ENCODE assay signal across 37 cellular contexts in the genomic region with DNA sequence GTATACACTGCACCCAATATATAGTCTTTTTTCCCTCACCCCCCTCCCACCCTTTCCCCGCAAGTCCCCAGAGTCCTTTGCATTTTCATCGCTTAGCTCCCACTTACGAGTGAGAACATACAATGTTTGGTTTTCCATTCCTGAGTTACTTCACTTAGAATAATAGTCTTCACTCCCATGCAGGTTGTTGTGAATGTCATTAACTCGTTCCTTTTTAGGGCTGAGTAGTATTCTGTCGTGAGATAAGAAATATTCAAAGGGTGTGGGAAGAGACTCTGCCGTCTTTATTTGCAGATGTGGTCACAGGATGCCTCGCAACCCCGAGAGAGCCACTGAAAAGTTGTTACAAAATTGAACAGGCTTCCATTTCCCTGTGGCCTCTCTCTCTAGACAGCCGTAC.
"Had no signal": no experiment of that assay in that cellular context is flagged by ENCODE, and none has a peak within 500 bp of the region (broad histone marks: within the 10 kb centered on the region; RNA-seq: fewer than 3 reads in every experiment).

No MANE protein-coding gene starts in this region.

- H3K27ac Mint-ChIP-seq: activated naive CD4-positive, alpha-beta T cell treated with anti-CD3 and anti-CD28 coated beads for 36 hours; activated naive CD4-positive, alpha-beta T cell treated with anti-CD3 and anti-CD28 coated beads, Interleukin-2, amount 10 ng/mL, durations not matched to agents 7 days and 5 days; activated naive CD4-positive, alpha-beta T cell treated with anti-CD3 and anti-CD28 coated beads, Interleukin-2, amount 50 U/mL, for 24 hours; activated naive CD4-positive, alpha-beta T cell treated with anti-CD3 and anti-CD28 coated beads, Interleukin-2, amount 50 U/mL, for 72 hours; activated naive CD8-positive, alpha-beta T cell; activated naive CD8-positive, alpha-beta T cell treated with anti-CD3 and anti-CD28 coated beads for 36 hours; activated T-cell treated with anti-CD3 and anti-CD28 coated beads, Interleukin-2, amount 50 U/mL, for 24 hours; activated T-cell treated with anti-CD3 and anti-CD28 coated beads, Interleukin-2, amount 50 U/mL, for 72 hours; activated T-helper 1 cell treated with anti-CD3 and anti-CD28 coated beads, Interleukin-12 subunit alpha, Interleukin-12 subunit beta, Interleukin-2, Interleukin-4 antibody, amounts not matched to agents 30 ng/mL and 10 ng/mL and 1 ng/mL, durations not matched to agents 14 hours and 24 hours and 36 hours; activated T-helper 17 cell treated with anti-CD3 and anti-CD28 coated beads, Interleukin-2, amount 50 U/mL, for 72 hours; activated T-helper 2 cell treated with anti-CD3 and anti-CD28 coated beads, Interferon-gamma antibody, Interleukin-2, Interleukin-4, amounts not matched to agents 10 μg/mL and 5 μg/mL and 100 μg/mL, durations not matched to agents 14 hours and 24 hours and 36 hours; brain had no signal

- H3K4me3 Mint-ChIP-seq: activated naive CD4-positive, alpha-beta T cell treated with anti-CD3 and anti-CD28 coated beads for 36 hours; activated naive CD4-positive, alpha-beta T cell treated with anti-CD3 and anti-CD28 coated beads, Interleukin-2, amount 10 ng/mL, durations not matched to agents 7 days and 5 days; activated naive CD4-positive, alpha-beta T cell treated with anti-CD3 and anti-CD28 coated beads, Interleukin-2, amount 50 U/mL, for 24 hours; activated naive CD8-positive, alpha-beta T cell; activated naive CD8-positive, alpha-beta T cell treated with anti-CD3 and anti-CD28 coated beads for 36 hours; activated T-cell treated with anti-CD3 and anti-CD28 coated beads, Interleukin-2, amount 50 U/mL, for 24 hours; activated T-cell treated with anti-CD3 and anti-CD28 coated beads, Interleukin-2, amount 50 U/mL, for 4 hours; activated T-cell treated with anti-CD3 and anti-CD28 coated beads, Interleukin-2, amount 50 U/mL, for 72 hours; activated T-helper 1 cell treated with anti-CD3 and anti-CD28 coated beads, Interleukin-12 subunit alpha, Interleukin-12 subunit beta, Interleukin-2, Interleukin-4 antibody, amounts not matched to agents 30 ng/mL and 10 ng/mL and 1 ng/mL, durations not matched to agents 14 hours and 24 hours and 36 hours; activated T-helper 17 cell treated with anti-CD3 and anti-CD28 coated beads, Interleukin-2, amount 50 U/mL, for 72 hours; brain; central memory CD8-positive, alpha-beta T cell had no signal

- DNase-seq: activated effector memory CD4-positive, alpha-beta T cell treated with anti-CD3 and anti-CD28 coated beads, Interleukin-2, amount 50 U/mL, for 16 hours; activated effector memory CD4-positive, alpha-beta T cell treated with Interleukin-2 at 50 U/mL for 16 hours; activated gamma-delta T cell; activated gamma-delta T cell treated with Interleukin-2 at 50 U/mL for 16 hours; activated naive CD4-positive, alpha-beta T cell; activated naive CD4-positive, alpha-beta T cell treated with anti-CD3 and anti-CD28 coated beads for 36 hours; activated naive CD4-positive, alpha-beta T cell treated with anti-CD3 and anti-CD28 coated beads, Interleukin-2, amount 10 ng/mL, durations not matched to agents 7 days and 5 days; activated naive CD4-positive, alpha-beta T cell treated with anti-CD3 and anti-CD28 coated beads, Interleukin-2, amount 50 U/mL, for 16 hours; activated naive CD4-positive, alpha-beta T cell treated with Interleukin-2 at 50 U/mL for 16 hours; activated naive CD8-positive, alpha-beta T cell treated with anti-CD3 and anti-CD28 coated beads for 36 hours; activated T-cell treated with anti-CD3 and anti-CD28 coated beads, Interleukin-2, amount 50 U/mL, for 1 hour; activated T-cell treated with anti-CD3 and anti-CD28 coated beads, Interleukin-2, amount 50 U/mL, for 24 hours; activated T-cell treated with anti-CD3 and anti-CD28 coated beads, Interleukin-2, amount 50 U/mL, for 4 hours; activated T-cell treated with anti-CD3 and anti-CD28 coated beads, Interleukin-2, amount 50 U/mL, for 48 hours; activated T-cell treated with anti-CD3 and anti-CD28 coated beads, Interleukin-2, amount 50 U/mL, for 72 hours; adrenal gland; amniotic stem cell; amygdala; anterior cingulate cortex; body of pancreas; brain microvascular endothelial cell; caudate nucleus; central memory CD4-positive, alpha-beta T cell; cerebellar nuclear complex had no signal

- H3K27me3 ChIP-seq: adrenal gland, ascending aorta, body of pancreas, brain microvascular endothelial cell, breast epithelium, cardiac muscle cell had no signal

- H3K4me3 ChIP-seq: adrenal gland, ascending aorta, body of pancreas, breast epithelium, cardiac muscle cell had no signal

- FAIRE-seq: astrocyte, bronchial epithelial cell had no signal

- H3K4me1 ChIP-seq: body of pancreas, breast epithelium had no signal

- H3K9me3 ChIP-seq: adrenal gland, ascending aorta, body of pancreas, breast epithelium had no signal

- H3K4me1 Mint-ChIP-seq: activated naive CD4-positive, alpha-beta T cell treated with anti-CD3 and anti-CD28 coated beads, Interleukin-2, amount 10 ng/mL, durations not matched to agents 7 days and 5 days; activated naive CD4-positive, alpha-beta T cell treated with anti-CD3 and anti-CD28 coated beads, Interleukin-2, amount 50 U/mL, for 24 hours; activated T-helper 17 cell treated with anti-CD3 and anti-CD28 coated beads, Interleukin-2, amount 50 U/mL, for 72 hours; central memory CD8-positive, alpha-beta T cell had no signal

- ATAC-seq: activated naive CD4-positive, alpha-beta T cell treated with anti-CD3 and anti-CD28 coated beads, Interleukin-2, amount 50 U/mL, for 72 hours; activated T-cell treated with anti-CD3 and anti-CD28 coated beads, Interleukin-2, amount 50 U/mL, for 4 hours; activated T-cell treated with anti-CD3 and anti-CD28 coated beads, Interleukin-2, amount 50 U/mL, for 72 hours; activated T-helper 17 cell treated with anti-CD3 and anti-CD28 coated beads, Interleukin-2, amount 50 U/mL, for 72 hours; body of pancreas had no signal

- H3K9me3 Mint-ChIP-seq: activated naive CD4-positive, alpha-beta T cell treated with anti-CD3 and anti-CD28 coated beads for 36 hours; activated naive CD4-positive, alpha-beta T cell treated with anti-CD3 and anti-CD28 coated beads, Interleukin-2, amount 10 ng/mL, durations not matched to agents 7 days and 5 days; activated naive CD4-positive, alpha-beta T cell treated with anti-CD3 and anti-CD28 coated beads, Interleukin-2, amount 50 U/mL, for 24 hours; activated naive CD4-positive, alpha-beta T cell treated with anti-CD3 and anti-CD28 coated beads, Interleukin-2, amount 50 U/mL, for 72 hours; activated naive CD8-positive, alpha-beta T cell treated with anti-CD3 and anti-CD28 coated beads for 36 hours; activated T-cell treated with anti-CD3 and anti-CD28 coated beads, Interleukin-2, amount 50 U/mL, for 24 hours; activated T-cell treated with anti-CD3 and anti-CD28 coated beads, Interleukin-2, amount 50 U/mL, for 4 hours; activated T-cell treated with anti-CD3 and anti-CD28 coated beads, Interleukin-2, amount 50 U/mL, for 72 hours; activated T-helper 1 cell treated with anti-CD3 and anti-CD28 coated beads, Interleukin-12 subunit alpha, Interleukin-12 subunit beta, Interleukin-2, Interleukin-4 antibody, amounts not matched to agents 30 ng/mL and 10 ng/mL and 1 ng/mL, durations not matched to agents 14 hours and 24 hours and 36 hours; activated T-helper 17 cell treated with anti-CD3 and anti-CD28 coated beads, Interleukin-2, amount 50 U/mL, for 72 hours; activated T-helper 2 cell treated with anti-CD3 and anti-CD28 coated beads, Interferon-gamma antibody, Interleukin-2, Interleukin-4, amounts not matched to agents 10 μg/mL and 5 μg/mL and 100 μg/mL, durations not matched to agents 14 hours and 24 hours and 36 hours; central memory CD8-positive, alpha-beta T cell had no signal

- H3K27ac ChIP-seq: adrenal gland, ascending aorta, body of pancreas, brain microvascular endothelial cell, breast epithelium, cardiac muscle cell had no signal

- H3K36me3 ChIP-seq: adrenal gland, brain microvascular endothelial cell, breast epithelium, cardiac muscle cell had no signal

- H3K36me3 Mint-ChIP-seq: activated naive CD4-positive, alpha-beta T cell treated with anti-CD3 and anti-CD28 coated beads, Interleukin-2, amount 10 ng/mL, durations not matched to agents 7 days and 5 days; activated naive CD4-positive, alpha-beta T cell treated with anti-CD3 and anti-CD28 coated beads, Interleukin-2, amount 50 U/mL, for 72 hours had no signal

- H3K27me3 Mint-ChIP-seq: activated naive CD4-positive, alpha-beta T cell treated with anti-CD3 and anti-CD28 coated beads, Interleukin-2, amount 10 ng/mL, durations not matched to agents 7 days and 5 days; activated naive CD4-positive, alpha-beta T cell treated with anti-CD3 and anti-CD28 coated beads, Interleukin-2, amount 50 U/mL, for 24 hours; activated naive CD8-positive, alpha-beta T cell; activated naive CD8-positive, alpha-beta T cell treated with anti-CD3 and anti-CD28 coated beads for 36 hours; activated T-cell treated with anti-CD3 and anti-CD28 coated beads, Interleukin-2, amount 50 U/mL, for 24 hours; activated T-helper 17 cell treated with anti-CD3 and anti-CD28 coated beads, Interleukin-2, amount 50 U/mL, for 72 hours; brain; central memory CD8-positive, alpha-beta T cell had no signal
